Comparison of ENCODE assay signal across 3 cellular contexts in genomic region chr4:169987327-169988228, GRCh38.
TF ChIP-seq lines count a peak whose summit lies in the region.

No MANE protein-coding gene starts in this region.

TF ChIP-seq in SK-N-SH, 30 proteins besides CTCF, POLR2A, EP300 and RAD21 (continues in another document):
- TF ChIP-seq SMC3 (IDR thresholded peaks at IDR 0.05; ENCODE audit: low read depth, low read length) (no peak), USF2 (IDR thresholded peaks at IDR 0.05; ENCODE audit: borderline replicate concordance, low read depth, low read length) (no peak), GATA2 (CRISPR knock-in tag; IDR thresholded peaks at IDR 0.05) (no peak), TAF1 (IDR thresholded peaks at IDR 0.05; ENCODE audit: borderline replicate concordance, low read depth, low read length) (no peak), REST (IDR thresholded peaks at IDR 0.05; ENCODE audit: low read depth, low read length) (no peak), MXI1 (IDR thresholded peaks at IDR 0.05; ENCODE audit: low read depth, low read length) (no peak), EZH2phosphoT487 (IDR thresholded peaks at IDR 0.05; ENCODE audit: borderline replicate concordance, low read depth) (no peak), RXRA (IDR thresholded peaks at IDR 0.05; ENCODE audit: borderline replicate concordance, low read depth) (no peak), IRF3 (IDR thresholded peaks at IDR 0.05; ENCODE audit: low read depth, low read length) (no peak)

TF ChIP-seq in SK-N-SH treated with all-trans-retinoic acid at 6 μM for 48 hours, 23 proteins besides CTCF, POLR2A, EP300 and RAD21:
- TF ChIP-seq ESRRG (CRISPR knock-in tag; IDR thresholded peaks at IDR 0.05) (no peak), ZNF8 (CRISPR knock-in tag; IDR thresholded peaks at IDR 0.05) (no peak), ZNF565 (CRISPR knock-in tag; conservative IDR thresholded peaks at IDR 0.05; ENCODE audit: low read depth) (no peak), RARB (CRISPR knock-in tag; IDR thresholded peaks at IDR 0.05) (no peak), SNAI2 (CRISPR knock-in tag; IDR thresholded peaks at IDR 0.05) (no peak), TOX (CRISPR knock-in tag; IDR thresholded peaks at IDR 0.05; ENCODE audit: borderline replicate concordance) (no peak)

TF ChIP-seq in GM12878, 131 proteins besides CTCF, POLR2A, EP300 and RAD21:
- TF ChIP-seq MYB (IDR thresholded peaks at IDR 0.05; ENCODE audit: borderline replicate concordance, low read depth, low read length) = no peak
- TF ChIP-seq SMAD5 (IDR thresholded peaks at IDR 0.05; ENCODE audit: low read depth) = no peak
- TF ChIP-seq CHD1 (IDR thresholded peaks at IDR 0.05; ENCODE audit: low read depth, low read length) = no peak
- TF ChIP-seq EED (IDR thresholded peaks at IDR 0.05; ENCODE audit: low read depth) = no peak
- no peak for TF ChIP-seq ZBTB11 (CRISPR knock-in tag; IDR thresholded peaks at IDR 0.05)
- no peak for TF ChIP-seq ATF7 (IDR thresholded peaks at IDR 0.05; ENCODE audit: low read depth)
- no peak for TF ChIP-seq SUZ12 (IDR thresholded peaks at IDR 0.05; ENCODE audit: unreplicated experiment)
- TF ChIP-seq TAF1 (IDR thresholded peaks at IDR 0.05; ENCODE audit: borderline replicate concordance, low read depth, low read length) = no peak
- no peak for TF ChIP-seq ZNF687 (IDR thresholded peaks at IDR 0.05)
- TF ChIP-seq IKZF2 (IDR thresholded peaks at IDR 0.05) = no peak
- no peak for TF ChIP-seq POLR2AphosphoS5 (IDR thresholded peaks at IDR 0.05; ENCODE audit: low read length)
- no peak for TF ChIP-seq ZNF207 (IDR thresholded peaks at IDR 0.05; ENCODE audit: borderline replicate concordance)
- TF ChIP-seq MXI1 (IDR thresholded peaks at IDR 0.05; ENCODE audit: low read depth, low read length) = no peak
- TF ChIP-seq TARDBP (IDR thresholded peaks at IDR 0.05; ENCODE audit: borderline replicate concordance) = no peak
- no peak for TF ChIP-seq ZNF217 (IDR thresholded peaks at IDR 0.05)
- TF ChIP-seq CREB1 (IDR thresholded peaks at IDR 0.05; ENCODE audit: low read depth) = no peak
- no peak for TF ChIP-seq HDGF (IDR thresholded peaks at IDR 0.05)
- no peak for TF ChIP-seq HCFC1 (IDR thresholded peaks at IDR 0.05; ENCODE audit: low read length)
- TF ChIP-seq REST (IDR thresholded peaks at IDR 0.05; ENCODE audit: low read depth, low read length) = no peak
